ENCODE assay signal across 16 cellular contexts in the genomic region with DNA sequence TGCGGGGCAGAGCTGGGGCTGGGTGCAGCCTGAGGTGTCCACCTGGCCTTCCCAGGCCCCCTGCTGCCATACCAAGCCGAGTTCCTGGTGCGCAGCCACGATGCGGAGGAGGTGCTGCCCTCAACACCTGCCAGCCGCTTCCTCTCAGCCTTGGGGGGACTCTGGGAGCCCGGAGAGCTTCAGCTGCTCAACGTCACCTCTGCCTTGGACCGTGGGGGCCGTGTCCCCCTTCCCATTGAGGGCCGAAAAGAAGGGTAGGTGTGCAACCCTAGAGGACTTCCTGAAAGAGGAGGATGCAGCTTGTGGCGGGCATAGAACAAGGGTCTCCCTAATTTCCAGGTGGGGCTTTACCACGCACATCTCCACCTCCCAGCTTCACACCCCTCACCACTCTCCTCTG. TPM values are rescaled to one million over a fixed set of nuclear protein-coding genes. Genes with fewer than 3 reads are reported as not detected.
DNase-seq lines count a peak whose midpoint lies in the region; ATAC-seq and TF ChIP-seq lines count a peak whose summit lies in the region.
"Had no signal": no experiment of that assay in that cellular context is flagged by ENCODE, and none has a peak within 500 bp of the region (broad histone marks: within the 10 kb centered on the region; RNA-seq: fewer than 3 reads in every experiment).

No MANE protein-coding gene starts in this region.

- H3K36me3 Mint-ChIP-seq in natural killer cell treated with Interleukin-12 subunit alpha and Interleukin-12 subunit beta and Interleukin-15 and Interleukin-18, amount 100 ng/mL, for 72 hours: no peaks in the 10 kb centered on the region
- H3K36me3 Mint-ChIP-seq in natural killer cell: no peaks in the 10 kb centered on the region
- H3K36me3 Mint-ChIP-seq in nephron (ENCODE audit: low read depth): no peaks in the 10 kb centered on the region

- no peak overlapping the region for H3K4me3 Mint-ChIP-seq in natural killer cell treated with Interleukin-12 subunit alpha and Interleukin-12 subunit beta and Interleukin-15 and Interleukin-18, amount 100 ng/mL, for 72 hours
- H3K4me3 Mint-ChIP-seq in natural killer cell (no peak overlapping the region), nephron (peak overlapping the region in 2 of 3 experiments; percentile 52 to 92)

- H3K4me1 ChIP-seq in ascending aorta: peaks cover 22 to 39% of the 10 kb centered on the region in 2 donors
- H3K4me1 ChIP-seq in aorta (ENCODE audit: control insufficient read depth in 1 of 2, insufficient read depth in 2 of 2, low read length in 2 of 2): no peaks in the 10 kb centered on the region
- H3K4me1 ChIP-seq: left lung had no signal

- ATAC-seq in natural killer cell treated with Interleukin-12 subunit alpha and Interleukin-12 subunit beta and Interleukin-15 and Interleukin-18, amount 100 ng/mL, for 72 hours: no peak
- no peak for ATAC-seq in natural killer cell
- ATAC-seq in aorta (ENCODE audit: low FRiP score): no peak
- no peak for ATAC-seq in HG03565 (IDR thresholded peaks at IDR 0.05; ENCODE audit: unreplicated experiment)

- H3K4me1 Mint-ChIP-seq in natural killer cell treated with Interleukin-12 subunit alpha and Interleukin-12 subunit beta and Interleukin-15 and Interleukin-18, amount 100 ng/mL, for 72 hours (ENCODE audit: low read depth in 2 of 2): peaks cover 13 to 14% of the 10 kb centered on the region in 2 donors
- H3K4me1 Mint-ChIP-seq in natural killer cell: peaks cover 12% of the 10 kb centered on the region in 2 donors
- peaks cover 45% of the 10 kb centered on the region for H3K4me1 Mint-ChIP-seq in nephron

- H3K9me3 ChIP-seq in ascending aorta: no peaks in the 10 kb centered on the region
- no peaks in the 10 kb centered on the region for H3K9me3 ChIP-seq in aorta (ENCODE audit: control insufficient read depth, low read length)
- H3K9me3 ChIP-seq: left lung had no signal

- no peaks in the 10 kb centered on the region for H3K9me3 Mint-ChIP-seq in natural killer cell treated with Interleukin-12 subunit alpha and Interleukin-12 subunit beta and Interleukin-15 and Interleukin-18, amount 100 ng/mL, for 72 hours
- H3K9me3 Mint-ChIP-seq in natural killer cell: no peaks in the 10 kb centered on the region
- no peaks in the 10 kb centered on the region for H3K9me3 Mint-ChIP-seq in nephron

- H3K27me3 Mint-ChIP-seq in natural killer cell treated with Interleukin-12 subunit alpha and Interleukin-12 subunit beta and Interleukin-15 and Interleukin-18, amount 100 ng/mL, for 72 hours: no peaks in the 10 kb centered on the region
- H3K27me3 Mint-ChIP-seq in natural killer cell (ENCODE audit: low read depth in 2 of 2) (peaks cover 0 to 8% of the 10 kb centered on the region in 2 donors), nephron (ENCODE audit: low read depth) (no peaks in the 10 kb centered on the region)

- TF ChIP-seq CTCF in natural killer cell (IDR thresholded peaks at IDR 0.05): no peak
- no peak for TF ChIP-seq CTCF in ascending aorta (IDR thresholded peaks at IDR 0.05)
- no peak for TF ChIP-seq CTCF in nephron (IDR thresholded peaks at IDR 0.05; ENCODE audit: unreplicated experiment in 3 of 3)

- H3K27ac Mint-ChIP-seq in natural killer cell treated with Interleukin-12 subunit alpha and Interleukin-12 subunit beta and Interleukin-15 and Interleukin-18, amount 100 ng/mL, for 72 hours: peak overlapping the region; percentile 3 to 20
- H3K27ac Mint-ChIP-seq in natural killer cell: peak overlapping the region in 1 of 2 donors; percentile 73
- peak overlapping the region in 2 of 3 experiments; percentile 78 to 86 for H3K27ac Mint-ChIP-seq in nephron

- intact Hi-C loops in natural killer cell (cut with micrococcal nuclease) (loop anchor here (5.0 kb wide), 1 partner anchor 36 kb away; the partner anchor contains the start of gene SAMD14), ascending aorta (cut with DNase I) (loop anchor here (2.0 kb wide), 1 partner anchor 128 kb away; no protein-coding TSS in a partner anchor), aorta (cut with DNase I) (loop anchor here (10.0 kb wide), 2 partner anchors 54 to 126 kb away; no protein-coding TSS in a partner anchor)

- H3K27ac ChIP-seq in ascending aorta (peak overlapping the region; percentile 97 to 99), aorta (ENCODE audit: low read depth in 1 of 2, low read length in 2 of 2) (no peak overlapping the region)
- H3K27ac ChIP-seq: left lung had no signal

- no peak for DNase-seq in natural killer cell treated with Interleukin-12 subunit alpha and Interleukin-12 subunit beta and Interleukin-15 and Interleukin-18, amount 100 ng/mL, for 72 hours (ENCODE audit: low spot score)
- no peak for DNase-seq in natural killer cell
- DNase-seq in ascending aorta (ENCODE audit: low spot score in 2 of 2): no peak
- DNase-seq in aorta: peak; percentile 41 to 72
- DNase-seq in foreskin melanocyte: no peak
- no peak for DNase-seq in stimulated activated naive CD4-positive, alpha-beta T cell (lab: John Stamatoyannopoulos, UW)
- DNase-seq: activated CD4-positive, CD25-positive, alpha-beta regulatory T cell treated with anti-CD3 and anti-CD28 coated beads, Interleukin-2, amount 50 U/mL, for 72 hours; foreskin fibroblast; NCI-H1694; NCI-H226; NK-92 treated with Interleukin-12 subunit alpha and Interleukin-12 subunit beta, amount 100 ng/mL, for 24 hours; stimulated activated CD4-positive, alpha-beta T cell treated with anti-CD3 and anti-CD28 coated beads, Interleukin-15, amount 100 ng/mL, for 24 hours had no signal

- H3K27me3 ChIP-seq in ascending aorta: no peaks in the 10 kb centered on the region
- no peaks in the 10 kb centered on the region for H3K27me3 ChIP-seq in aorta (ENCODE audit: control insufficient read depth in 1 of 2, insufficient read depth in 2 of 2, low read length in 1 of 2)

- peaks cover 13 to 19% of the 10 kb centered on the region in 2 donors for H3K36me3 ChIP-seq in ascending aorta
- H3K36me3 ChIP-seq in aorta (ENCODE audit: control insufficient read depth in 1 of 2, insufficient read depth in 2 of 2, low read length in 1 of 2): no peaks in the 10 kb centered on the region
- H3K36me3 ChIP-seq: left lung had no signal

- H3K4me3 ChIP-seq in ascending aorta (peak overlapping the region in 1 of 2 donors; percentile 73), aorta (ENCODE audit: low read length in 2 of 2) (no peak overlapping the region)
- H3K4me3 ChIP-seq: left lung had no signal

- WGBS in aorta, 2 donors: 80 to 85% methylated on average over 12 to 13 of the region's 13 CpGs

RNA-seq across cellular contexts. Expression of gene SGCA, which starts 2.5 kb away (rescaled TPM):
- under 1 TPM in 1 of 2 donors, not detected in 1; 0.42 TPM for total RNA-seq in natural killer cell treated with Interleukin-12 subunit alpha and Interleukin-12 subunit beta and Interleukin-15 and Interleukin-18, amount 100 ng/mL, for 72 hours
- not detected for total RNA-seq in natural killer cell
- 78.5 TPM for total RNA-seq in ascending aorta
- total RNA-seq in aorta: 10 to 100 TPM; 91.8 to 92.7 TPM
- polyA plus RNA-seq in aorta: 100 to 1,000 TPM in 1 of 2 donors, 10 to 100 TPM in 1; 86.4 to 198 TPM
- total RNA-seq: endothelial cell of umbilical vein had no signal
- polyA plus RNA-seq: endothelial cell of umbilical vein had no signal

RNA-seq across cellular contexts. Expression of gene PPP1R9B, which starts 17.8 kb away (rescaled TPM):
- 100 to 1,000 TPM in 1 of 2 donors, 10 to 100 TPM in 1; 96.0 to 110 TPM for total RNA-seq in natural killer cell treated with Interleukin-12 subunit alpha and Interleukin-12 subunit beta and Interleukin-15 and Interleukin-18, amount 100 ng/mL, for 72 hours
- total RNA-seq in natural killer cell: 100 to 1,000 TPM; 124 to 162 (median 135) TPM
- total RNA-seq in ascending aorta: 63.5 TPM
- 10 to 100 TPM; 64.4 to 99.0 TPM for total RNA-seq in aorta
- polyA plus RNA-seq in aorta: 10 to 100 TPM; 20.3 to 26.1 TPM

RNA-seq across cellular contexts. Expression of gene COL1A1, which starts 33.1 kb away (rescaled TPM):
- 1 to 10 TPM in 1 of 2 donors, not detected in 1; 1.7 TPM for total RNA-seq in natural killer cell treated with Interleukin-12 subunit alpha and Interleukin-12 subunit beta and Interleukin-15 and Interleukin-18, amount 100 ng/mL, for 72 hours
- total RNA-seq in natural killer cell (1 to 10 TPM; 2.3 to 7.5 (median 2.6) TPM), ascending aorta (547 TPM), aorta (100 to 1,000 TPM; 400 to 948 TPM)
- 100 to 1,000 TPM in 1 of 2 donors, 10 to 100 TPM in 1; 70.2 to 391 TPM for polyA plus RNA-seq in aorta

RNA-seq across cellular contexts. Expression of gene SAMD14, which starts 38.4 kb away (rescaled TPM):
- total RNA-seq in natural killer cell treated with Interleukin-12 subunit alpha and Interleukin-12 subunit beta and Interleukin-15 and Interleukin-18, amount 100 ng/mL, for 72 hours: 1 to 10 TPM; 2.6 to 5.0 TPM
- total RNA-seq in natural killer cell: 1 to 10 TPM; 1.1 to 2.1 (median 1.5) TPM
- 3.2 TPM for total RNA-seq in ascending aorta
- 10 to 100 TPM in 1 of 2 donors, 1 to 10 TPM in 1; 9.3 to 12.6 TPM for total RNA-seq in aorta
- polyA plus RNA-seq in aorta: 1 to 10 TPM; 2.5 to 3.8 TPM

Comparison
In these comparisons a context has a peak if more than half of its experiments do, and no peak if none do; other contexts are left out.
1. DNase-seq: peak in aorta (2 of 2); none in natural killer cell treated with Interleukin-12 subunit alpha and Interleukin-12 subunit beta and Interleukin-15 and Interleukin-18, amount 100 ng/mL, for 72 hours (single experiment), natural killer cell (single experiment), ascending aorta (0 of 2), foreskin melanocyte (single experiment) and stimulated activated naive CD4-positive, alpha-beta T cell (0 of 6).
2. H3K4me3 Mint-ChIP-seq: peak in nephron (2 of 3); none in natural killer cell treated with Interleukin-12 subunit alpha and Interleukin-12 subunit beta and Interleukin-15 and Interleukin-18, amount 100 ng/mL, for 72 hours (single experiment) and natural killer cell (single experiment).
3. H3K27ac ChIP-seq: peak in ascending aorta (2 of 2); none in aorta (0 of 2).
4. RNA of gene SGCA, which starts 2.5 kb away (total RNA-seq): 91.8 to 92.7 TPM in aorta and 78.5 TPM in ascending aorta (single experiment); 0.42 TPM in natural killer cell treated with Interleukin-12 subunit alpha and Interleukin-12 subunit beta and Interleukin-15 and Interleukin-18, amount 100 ng/mL, for 72 hours and not detected in natural killer cell; every median in the first group is over 10 times any median in the second.
5. RNA of gene COL1A1, which starts 33.1 kb away (total RNA-seq): 400 to 948 TPM in aorta and 547 TPM in ascending aorta (single experiment); 2.3 to 7.5 TPM in natural killer cell and 1.7 TPM in natural killer cell treated with Interleukin-12 subunit alpha and Interleukin-12 subunit beta and Interleukin-15 and Interleukin-18, amount 100 ng/mL, for 72 hours; every median in the first group is over 10 times any median in the second.